In genomic region chr6:150156460-150156859, GRCh38 we compare ENCODE assay signal across 18 cellular contexts. TPM values are rescaled to one million over a fixed set of nuclear protein-coding genes. Genes with fewer than 3 reads are reported as not detected.
"Had no signal": no experiment of that assay in that cellular context is flagged by ENCODE, and none has a peak within 500 bp of the region (broad histone marks: within the 10 kb centered on the region; RNA-seq: fewer than 3 reads in every experiment).

No MANE protein-coding gene starts in this region.

- H3K27me3 ChIP-seq: ovary, thyroid gland, upper lobe of left lung, uterus had no signal

- H3K4me1 ChIP-seq: esophagus muscularis mucosa, uterus had no signal

- ATAC-seq: left colon; left ventricle myocardium superior; naive thymus-derived CD4-positive, alpha-beta T cell; right cardiac atrium had no signal

- H3K9me3 ChIP-seq: esophagus muscularis mucosa, ovary, thyroid gland, upper lobe of left lung, uterus had no signal

- DNase-seq: cerebellar nuclear complex; effector memory CD8-positive, alpha-beta T cell; foreskin fibroblast; left colon; left ventricle myocardium superior; mesendoderm; naive thymus-derived CD4-positive, alpha-beta T cell; ovary; right cardiac atrium; small intestine; stimulated activated CD4-positive, alpha-beta T cell treated with anti-CD3 and anti-CD28 coated beads, Interleukin-12 subunit alpha, Interleukin-12 subunit beta, amount 100 ng/mL, for 4 hours; stimulated activated CD4-positive, alpha-beta T cell treated with anti-CD3 and anti-CD28 coated beads, Interleukin-2, amount 100 ng/mL, for 48 hours; stimulated activated naive CD4-positive, alpha-beta T cell treated with Interleukin-2 at 50 U/mL for 16 hours; thyroid gland; upper lobe of left lung; uterus had no signal

- H3K4me3 ChIP-seq: esophagus muscularis mucosa, lung, ovary, thyroid gland, upper lobe of left lung, uterus had no signal

- H3K27ac ChIP-seq: esophagus muscularis mucosa, ovary, thyroid gland, upper lobe of left lung, uterus had no signal

- H3K36me3 ChIP-seq: esophagus muscularis mucosa, ovary, thyroid gland, upper lobe of left lung, uterus had no signal

RNA-seq across cellular contexts. Expression of gene PPP1R14C, which starts 13.6 kb away (rescaled TPM):
- total RNA-seq: naive thymus-derived CD4-positive, alpha-beta T cell had no signal
- polyA plus RNA-seq: naive thymus-derived CD4-positive, alpha-beta T cell had no signal
